20 cellular contexts compared by ENCODE assay signal in the genomic region with DNA sequence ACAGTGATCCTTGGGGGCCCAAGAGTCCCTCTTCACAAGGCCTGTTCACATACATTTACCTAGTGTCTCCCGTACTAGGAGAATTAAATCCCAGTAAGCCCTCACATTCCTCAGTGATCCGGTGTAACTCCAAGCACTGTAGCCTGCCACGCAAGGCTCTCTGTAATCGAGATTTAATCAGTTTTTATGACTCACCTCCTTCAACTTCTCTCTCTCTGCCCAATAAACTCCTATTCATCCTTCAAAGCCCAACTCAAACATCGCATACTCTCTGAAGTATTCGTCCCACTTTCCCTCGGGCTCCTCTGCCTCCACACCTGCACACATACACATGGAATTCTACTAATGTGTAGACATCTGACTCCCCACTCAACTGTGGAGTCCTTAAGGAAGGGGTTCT.
DNase-seq lines count a peak whose midpoint lies in the region; ATAC-seq and TF ChIP-seq lines count a peak whose summit lies in the region.
"Had no signal": no experiment of that assay in that cellular context is flagged by ENCODE, and none has a peak within 500 bp of the region (broad histone marks: within the 10 kb centered on the region; RNA-seq: fewer than 3 reads in every experiment).

No MANE protein-coding gene starts in this region.

- H3K79me2 ChIP-seq in Karpas-422 (ENCODE audit: low read length): no peaks in the 10 kb centered on the region

- no peak overlapping the region for H3K27ac ChIP-seq in breast epithelium
- peak overlapping the region; percentile 95 for H3K27ac ChIP-seq in RWPE2 (ENCODE audit: poor library complexity, severe bottlenecking)
- H3K27ac ChIP-seq in esophagus squamous epithelium: peak overlapping the region in 3 of 4 donors; percentile 36 to 93 (median 88)
- H3K27ac ChIP-seq in Karpas-422 (ENCODE audit: low read length): no peak overlapping the region
- no peak overlapping the region for H3K27ac ChIP-seq in RWPE1
- H3K27ac ChIP-seq: heart left ventricle, parathyroid adenoma had no signal

- no peaks in the 10 kb centered on the region for H3K9me2 ChIP-seq in Karpas-422 (replicated peaks; ENCODE audit: insufficient read depth, low read length)

- H3K27me3 ChIP-seq in breast epithelium (no peaks in the 10 kb centered on the region), RWPE2 (ENCODE audit: insufficient read depth, poor library complexity, severe bottlenecking) (no peaks in the 10 kb centered on the region), esophagus squamous epithelium (no peaks in the 10 kb centered on the region), Karpas-422 (ENCODE audit: low read length) (no peaks in the 10 kb centered on the region)
- H3K27me3 ChIP-seq: heart left ventricle, upper lobe of left lung had no signal

- H3K36me3 Mint-ChIP-seq in MCF 10A (ENCODE audit: insufficient read depth, unreplicated experiment) (peaks cover 23% of the 10 kb centered on the region), type B pancreatic cell (peaks cover 3% of the 10 kb centered on the region), natural killer cell (no peaks in the 10 kb centered on the region)

- H3K4me2 ChIP-seq in Karpas-422 (ENCODE audit: low read depth, low read length, poor library complexity, severe bottlenecking): no peak overlapping the region

- BruUV-seq in MCF 10A (replicated peaks; lab: Mats Ljungman, UMichigan): no TSS peak

- H3K9me3 Mint-ChIP-seq in MCF 10A (ENCODE audit: unreplicated experiment) (no peaks in the 10 kb centered on the region), type B pancreatic cell (no peaks in the 10 kb centered on the region), natural killer cell (no peaks in the 10 kb centered on the region)
- H3K9me3 Mint-ChIP-seq: activated naive CD8-positive, alpha-beta T cell treated with anti-CD3 and anti-CD28 coated beads, Interleukin-2, amount 50 U/mL, for 24 hours; stimulated activated effector memory CD8-positive, alpha-beta T cell treated with anti-CD3 and anti-CD28 coated beads, Interleukin-12 subunit alpha, Interleukin-12 subunit beta, amount 100 ng/mL, for 72 hours had no signal

- H3K9me3 ChIP-seq in breast epithelium (no peaks in the 10 kb centered on the region), RWPE2 (ENCODE audit: severe bottlenecking) (no peaks in the 10 kb centered on the region), esophagus squamous epithelium (no peaks in the 10 kb centered on the region), Karpas-422 (ENCODE audit: low read length) (no peaks in the 10 kb centered on the region)
- H3K9me3 ChIP-seq: HAP-1, heart left ventricle, upper lobe of left lung had no signal

- H3K4me1 ChIP-seq in breast epithelium (peaks cover 0 to 4% of the 10 kb centered on the region in 2 donors), RWPE2 (ENCODE audit: insufficient read depth, poor library complexity, severe bottlenecking) (peaks cover 46% of the 10 kb centered on the region), esophagus squamous epithelium (peaks cover 30 to 57% (median 37%) of the 10 kb centered on the region in 3 donors), Karpas-422 (ENCODE audit: low read length) (no peaks in the 10 kb centered on the region)
- H3K4me1 ChIP-seq: HAP-1, parathyroid adenoma had no signal

- H3K4me3 ChIP-seq in breast epithelium (no peak overlapping the region), RWPE2 (ENCODE audit: severe bottlenecking) (no peak overlapping the region), esophagus squamous epithelium (no peak overlapping the region), Karpas-422 (ENCODE audit: low read length) (no peak overlapping the region)
- H3K4me3 ChIP-seq: HAP-1, heart left ventricle, upper lobe of left lung had no signal

- H3K4me1 Mint-ChIP-seq in MCF 10A (ENCODE audit: insufficient read depth, unreplicated experiment): peaks cover 54% of the 10 kb centered on the region
- peaks cover 49% of the 10 kb centered on the region for H3K4me1 Mint-ChIP-seq in type B pancreatic cell (ENCODE audit: unreplicated experiment)
- H3K4me1 Mint-ChIP-seq in natural killer cell: peaks cover 49 to 68% of the 10 kb centered on the region in 2 donors
- H3K4me1 Mint-ChIP-seq: activated naive CD8-positive, alpha-beta T cell treated with anti-CD3 and anti-CD28 coated beads, Interleukin-2, amount 50 U/mL, for 24 hours had no signal

- CTCF ChIA-PET in MCF 10A (lab: Yijun Ruan, JAX) (interaction anchor here (0.6 to 1.6 kb wide), 8 partner anchors 11 to 237 kb away, joined by 3 to 7 read pairs (median 4); no protein-coding TSS in a partner anchor), RWPE1 (lab: Yijun Ruan, JAX) (interaction anchor here (0.8 to 1.4 kb wide), 2 partner anchors 12 to 48 kb away, joined by 5 to 7 read pairs; no protein-coding TSS in a partner anchor)

- POLR2A ChIA-PET in MCF 10A (lab: Yijun Ruan, JAX) (interaction anchor here (0.9 to 1.6 kb wide), 4 partner anchors 12 to 63 kb away, joined by 3 to 10 read pairs (median 4); no protein-coding TSS in a partner anchor), RWPE1 (lab: Yijun Ruan, JAX; ENCODE audit: low non-redundant PET) (no interaction called here)

- H3K4me3 Mint-ChIP-seq in MCF 10A (ENCODE audit: unreplicated experiment) (peak overlapping the region; percentile 51), type B pancreatic cell (no peak overlapping the region), natural killer cell (no peak overlapping the region)
- H3K4me3 Mint-ChIP-seq: activated naive CD8-positive, alpha-beta T cell treated with anti-CD3 and anti-CD28 coated beads, Interleukin-2, amount 50 U/mL, for 24 hours; CD14-positive monocyte; stimulated activated effector memory CD8-positive, alpha-beta T cell treated with anti-CD3 and anti-CD28 coated beads, Interleukin-12 subunit alpha, Interleukin-12 subunit beta, amount 100 ng/mL, for 72 hours had no signal

- ATAC-seq in RWPE2 (ENCODE audit: low read depth): no peak; the same call in 2 of the 3 replicates
- no peak for ATAC-seq in natural killer cell
- ATAC-seq: activated naive CD8-positive, alpha-beta T cell treated with anti-CD3 and anti-CD28 coated beads, Interleukin-2, amount 50 U/mL, for 24 hours; heart left ventricle; stimulated activated effector memory CD8-positive, alpha-beta T cell treated with anti-CD3 and anti-CD28 coated beads, Interleukin-12 subunit alpha, Interleukin-12 subunit beta, amount 100 ng/mL, for 72 hours had no signal

- 64 to 77% methylated on average over 7 of the region's 7 CpGs for WGBS in esophagus squamous epithelium, 2 donors

- no peak for TF ChIP-seq POLR2A in breast epithelium (IDR thresholded peaks at IDR 0.05)
- TF ChIP-seq POLR2A in esophagus squamous epithelium (IDR thresholded peaks at IDR 0.05): no peak

- peaks cover 19% of the 10 kb centered on the region; the same call in 1 of the 2 replicates for H4K20me1 ChIP-seq in Karpas-422 (ENCODE audit: insufficient read depth, low read depth, low read length)

- DNase-seq in MCF 10A (ENCODE audit: unreplicated experiment) (peak; percentile 64), breast epithelium (ENCODE audit: low spot score in 2 of 2) (no peak), RWPE2 (ENCODE audit: low spot score) (no peak), esophagus squamous epithelium (lab: John Stamatoyannopoulos, UW) (no peak), type B pancreatic cell (ENCODE audit: extremely low spot score, unreplicated experiment) (no peak), natural killer cell (no peak), Karpas-422 (no peak), RWPE1 (ENCODE audit: low spot score) (no peak)
- DNase-seq: 8988T; activated CD4-positive, alpha-beta T cell treated with anti-CD3 and anti-CD28 coated beads, Interleukin-2, amount 50 U/mL, for 48 hours; activated naive CD8-positive, alpha-beta T cell treated with anti-CD3 and anti-CD28 coated beads, Interleukin-2, amount 50 U/mL, for 24 hours; GDM1; kidney glomerular epithelial cell; NCI-H446; upper lobe of left lung had no signal

- no peak overlapping the region for H3K9ac ChIP-seq in Karpas-422 (ENCODE audit: low read length)
- H3K9ac ChIP-seq: parathyroid adenoma had no signal

- no peak overlapping the region for H2AFZ ChIP-seq in Karpas-422 (ENCODE audit: low read length)
- H2AFZ ChIP-seq: parathyroid adenoma had no signal

- H3K27me3 Mint-ChIP-seq in MCF 10A (ENCODE audit: insufficient read depth, unreplicated experiment) (no peaks in the 10 kb centered on the region), type B pancreatic cell (no peaks in the 10 kb centered on the region), natural killer cell (ENCODE audit: low read depth in 2 of 2) (no peaks in the 10 kb centered on the region)
- H3K27me3 Mint-ChIP-seq: activated naive CD8-positive, alpha-beta T cell treated with anti-CD3 and anti-CD28 coated beads, Interleukin-2, amount 50 U/mL, for 24 hours had no signal

- H3K27ac Mint-ChIP-seq in MCF 10A (ENCODE audit: low read depth, unreplicated experiment) (peak overlapping the region; percentile 77), type B pancreatic cell (peak overlapping the region; percentile 64), natural killer cell (peak overlapping the region in 1 of 2 donors; percentile 67)
- H3K27ac Mint-ChIP-seq: activated naive CD8-positive, alpha-beta T cell treated with anti-CD3 and anti-CD28 coated beads, Interleukin-2, amount 50 U/mL, for 24 hours had no signal

- no peak for TF ChIP-seq CTCF in MCF 10A (IDR thresholded peaks at IDR 0.05; ENCODE audit: unreplicated experiment)
- no peak for TF ChIP-seq CTCF in breast epithelium (IDR thresholded peaks at IDR 0.05)
- no peak for TF ChIP-seq CTCF in RWPE2 (IDR thresholded peaks at IDR 0.05; ENCODE audit: poor library complexity, severe bottlenecking)
- no peak for TF ChIP-seq CTCF in esophagus squamous epithelium (IDR thresholded peaks at IDR 0.05)
- no peak for TF ChIP-seq CTCF in type B pancreatic cell (conservative IDR thresholded peaks at IDR 0.05)
- TF ChIP-seq CTCF in natural killer cell (IDR thresholded peaks at IDR 0.05): no peak
- TF ChIP-seq CTCF in RWPE1 (conservative IDR thresholded peaks at IDR 0.05; ENCODE audit: low read depth): no peak

- intact Hi-C loops in MCF 10A (cut with micrococcal nuclease) (loop anchor here (1.0 to 10.0 kb wide), 2 partner anchors 140 to 182 kb away; no protein-coding TSS in a partner anchor), breast epithelium (cut with DNase I; ENCODE audit: low total_unique reads) (no loop called here), esophagus squamous epithelium (cut with DNase I) (no loop called here), natural killer cell (cut with micrococcal nuclease) (no loop called here)

- H3K36me3 ChIP-seq in breast epithelium: no peaks in the 10 kb centered on the region
- peaks cover 25% of the 10 kb centered on the region for H3K36me3 ChIP-seq in RWPE2 (ENCODE audit: low read depth)
- peaks cover 0 to 35% (median 0%) of the 10 kb centered on the region in 3 donors for H3K36me3 ChIP-seq in esophagus squamous epithelium
- H3K36me3 ChIP-seq in Karpas-422 (ENCODE audit: insufficient read depth, low read length): no peaks in the 10 kb centered on the region
- H3K36me3 ChIP-seq: HAP-1, upper lobe of left lung had no signal

Comparison
In these comparisons a context has a peak if more than half of its experiments do, and no peak if none do; other contexts are left out.
1. H3K27ac ChIP-seq: peak in RWPE2 (single experiment) and esophagus squamous epithelium (3 of 4); none in breast epithelium (0 of 2), Karpas-422 (single experiment) and RWPE1 (single experiment).